ENCODE assay signal across 1 cellular context in the genomic region with DNA sequence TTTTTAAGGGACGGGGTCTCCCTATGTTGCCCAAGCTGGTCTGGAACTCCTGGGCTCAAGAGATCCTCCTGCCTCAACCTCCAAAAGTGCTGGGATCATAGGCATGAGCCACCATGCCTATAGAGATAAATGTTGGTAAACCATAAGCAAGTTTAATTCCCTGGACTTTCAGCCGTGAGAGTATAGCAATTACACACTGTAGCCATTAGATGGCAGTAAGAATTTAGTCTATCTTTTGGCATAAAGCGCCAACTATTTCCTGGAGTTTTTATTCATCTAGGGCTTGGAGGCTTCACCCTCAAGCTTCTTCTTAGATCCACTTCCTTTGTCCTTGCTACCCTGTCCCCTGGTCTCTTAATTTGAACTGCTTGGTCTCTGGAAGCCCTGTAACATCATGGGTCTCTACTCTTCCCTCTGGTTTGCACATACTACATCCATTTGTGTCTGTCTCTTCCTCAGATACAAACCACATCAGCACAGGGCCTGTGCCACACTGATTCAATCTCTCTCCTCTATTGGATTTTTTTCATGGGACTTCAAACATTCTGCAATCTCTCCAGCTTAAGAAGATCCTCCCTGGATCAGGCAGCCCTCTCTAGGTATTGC.
TF ChIP-seq lines count a peak whose summit lies in the region.

No MANE protein-coding gene starts in this region.

TF ChIP-seq in IMR-90, 13 proteins besides CTCF, POLR2A, EP300 and RAD21:
- TF ChIP-seq SMC3 (IDR thresholded peaks at IDR 0.05; ENCODE audit: low read depth, low read length) (peak; percentile 67), BHLHE40 (IDR thresholded peaks at IDR 0.05; ENCODE audit: low read depth, low read length) (no peak), MAFK (IDR thresholded peaks at IDR 0.05; ENCODE audit: low read depth, low read length) (no peak), CEBPB (IDR thresholded peaks at IDR 0.05; ENCODE audit: low read depth, low read length) (no peak)
